ENCODE assay signal across 18 cellular contexts in genomic region chr11:35232961-35233360, GRCh38.
DNase-seq lines count a peak whose midpoint lies in the region; ATAC-seq and TF ChIP-seq lines count a peak whose summit lies in the region.
"Had no signal": no experiment of that assay in that cellular context is flagged by ENCODE, and none has a peak within 500 bp of the region (broad histone marks: within the 10 kb centered on the region; RNA-seq: fewer than 3 reads in every experiment).

No MANE protein-coding gene starts in this region.

- peaks cover 78% of the 10 kb centered on the region for H3K4me1 Mint-ChIP-seq in CD4-positive, alpha-beta T cell (ENCODE audit: low read depth)

- no peaks in the 10 kb centered on the region for H3K27me3 ChIP-seq in CD4-positive, alpha-beta T cell (ENCODE audit: control insufficient read depth, insufficient read depth, low read length)
- no peaks in the 10 kb centered on the region for H3K27me3 ChIP-seq in muscle layer of colon (ENCODE audit: control insufficient read depth in 1 of 2, insufficient read depth in 2 of 2, low read length in 2 of 2)
- H3K27me3 ChIP-seq: colonic mucosa, testis had no signal

- peak overlapping the region; percentile 75 for H3K27ac Mint-ChIP-seq in CD4-positive, alpha-beta T cell
- H3K27ac Mint-ChIP-seq: H9 had no signal

- peaks cover 22% of the 10 kb centered on the region for H3K36me3 ChIP-seq in muscle layer of colon (ENCODE audit: insufficient read depth, low read length)
- H3K36me3 ChIP-seq: colonic mucosa had no signal

- TF ChIP-seq CTCF in CD4-positive, alpha-beta T cell (IDR thresholded peaks at IDR 0.05): no peak

- no peak overlapping the region for H3K9ac ChIP-seq in muscle layer of colon (ENCODE audit: low read length)

- no peak overlapping the region for H3K4me3 ChIP-seq in muscle layer of colon (ENCODE audit: low read depth in 1 of 2, low read length in 2 of 2)
- H3K4me3 ChIP-seq: colonic mucosa, lung, testis had no signal

- intact Hi-C loops in CD4-positive, alpha-beta T cell (cut with DNase I, micrococcal nuclease): no loop called here

- peaks cover 20% of the 10 kb centered on the region for H3K4me1 ChIP-seq in muscle layer of colon (ENCODE audit: insufficient read depth, low read length)
- H3K4me1 ChIP-seq: colonic mucosa, testis had no signal

- H3K9me3 ChIP-seq in CD4-positive, alpha-beta T cell (ENCODE audit: control insufficient read depth, low read length): peaks cover 13% of the 10 kb centered on the region
- H3K9me3 ChIP-seq in muscle layer of colon (ENCODE audit: low read length): no peaks in the 10 kb centered on the region
- H3K9me3 ChIP-seq: colonic mucosa, testis had no signal

- peaks cover 82% of the 10 kb centered on the region for H3K36me3 Mint-ChIP-seq in CD4-positive, alpha-beta T cell (ENCODE audit: low read depth)

- CTCF ChIA-PET in CD4-positive, alpha-beta T cell (lab: Charles Lee): no interaction called here
- CTCF ChIA-PET in HEK293T (lab: Yijun Ruan, JAX): no interaction called here

- no peak for ATAC-seq in CD4-positive, alpha-beta T cell (ENCODE audit: poor library complexity)
- ATAC-seq in HG03521 (IDR thresholded peaks at IDR 0.05; ENCODE audit: unreplicated experiment): no peak

- no peaks in the 10 kb centered on the region for H3K27me3 Mint-ChIP-seq in CD4-positive, alpha-beta T cell

- H3K9me3 Mint-ChIP-seq in CD4-positive, alpha-beta T cell: peaks cover 27% of the 10 kb centered on the region
- H3K9me3 Mint-ChIP-seq: H9 had no signal

- H3K27ac ChIP-seq in CD4-positive, alpha-beta T cell (ENCODE audit: low read depth, low read length): no peak overlapping the region
- peak overlapping the region; percentile 25 for H3K27ac ChIP-seq in muscle layer of colon (ENCODE audit: low read depth, low read length)
- H3K27ac ChIP-seq: colonic mucosa, testis had no signal

- no peak for DNase-seq in CD4-positive, alpha-beta T cell
- DNase-seq in amniotic epithelial cell (ENCODE audit: low read depth) (peak; percentile 25), SHP77 (lab: John Stamatoyannopoulos, UW) (no peak), HEK293T (ENCODE audit: extremely low spot score) (no peak)
- no peak for DNase-seq in NK-92 treated with Interleukin-12 subunit alpha and Interleukin-12 subunit beta, amount 100 ng/mL, for 24 hours (lab: John Stamatoyannopoulos, UW)
- DNase-seq: colonic mucosa, GDM1, glutamatergic neuron, H9, NCI-H2081 treated with DMSO at 0.1 percent for 48 hours, NCI-H524, T1000, testis had no signal

- TF ChIP-seq POLR2A in GM19193 (IDR thresholded peaks at IDR 0.05; ENCODE audit: extremely low read depth, insufficient read depth, insufficient read length): peak; percentile 9

- H3K4me3 Mint-ChIP-seq in CD4-positive, alpha-beta T cell: no peak overlapping the region
- H3K4me3 Mint-ChIP-seq: activated T-helper 1 cell treated with anti-CD3 and anti-CD28 coated beads, Interleukin-12 subunit alpha, Interleukin-12 subunit beta, Interleukin-2, Interleukin-4 antibody, amounts not matched to agents 30 ng/mL and 10 ng/mL and 1 ng/mL, durations not matched to agents 14 hours and 24 hours and 36 hours; H9 had no signal

- POLR2A ChIA-PET in CD4-positive, alpha-beta T cell (lab: Charles Lee): interaction anchor here (0.6 to 5.4 kb wide), 4 partner anchors 10 to 24 kb away, joined by 3 to 44 read pairs (median 4); no protein-coding TSS in a partner anchor
- POLR2A ChIA-PET in HEK293T (lab: Yijun Ruan, JAX): no interaction called here

TF ChIP-seq in HEK293T, 16 proteins besides CTCF, POLR2A, EP300 and RAD21:
- TF ChIP-seq ZNF384 (IDR thresholded peaks at IDR 0.05): no peak
